23 cellular contexts compared by ENCODE assay signal in the genomic region with DNA sequence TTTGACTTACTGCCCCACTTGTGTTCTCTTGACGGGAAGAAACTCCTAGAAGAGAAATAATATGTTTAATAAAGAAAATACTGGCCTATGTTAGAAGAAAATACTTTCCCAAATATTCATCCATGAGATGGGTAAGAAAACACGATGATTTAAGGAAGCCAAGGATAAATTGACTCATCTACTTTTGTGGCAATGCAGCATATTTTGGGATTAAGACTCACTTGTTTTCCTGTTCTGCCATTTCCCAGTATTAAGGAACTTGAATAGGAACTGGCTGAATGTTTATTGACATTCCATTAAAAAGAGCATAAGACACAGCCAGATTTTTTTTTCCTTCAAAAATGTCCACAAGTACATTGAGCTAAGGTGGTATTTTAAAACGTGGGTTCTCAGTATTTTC. TPM values are rescaled to one million over a fixed set of nuclear protein-coding genes. Genes with fewer than 3 reads are reported as not detected.
"Had no signal": no experiment of that assay in that cellular context is flagged by ENCODE, and none has a peak within 500 bp of the region (broad histone marks: within the 10 kb centered on the region; RNA-seq: fewer than 3 reads in every experiment).

No MANE protein-coding gene starts in this region.

- DNase-seq: activated B cell treated with CpG ODN at 0.5 μM for 24 hours; activated CD4-positive, alpha-beta memory T cell treated with anti-CD3 and anti-CD28 coated beads, Interleukin-2, amount 10 ng/mL, durations not matched to agents 7 days and 5 days; activated CD4-positive, alpha-beta T cell treated with anti-CD3 and anti-CD28 coated beads for 48 hours; activated effector memory CD4-positive, alpha-beta T cell treated with Interleukin-2 at 50 U/mL for 16 hours; activated naive CD4-positive, alpha-beta T cell treated with anti-CD3 and anti-CD28 coated beads, Interleukin-2, amount 50 U/mL, for 16 hours; activated T-cell treated with anti-CD3 and anti-CD28 coated beads, Interleukin-2, amount 50 U/mL, for 4 hours; effector memory CD8-positive, alpha-beta T cell; gastrocnemius medialis; head of caudate nucleus; kidney glomerular epithelial cell; left ventricle myocardium inferior; mammary epithelial cell; naive B cell; stimulated activated naive CD8-positive, alpha-beta T cell treated with anti-CD3 and anti-CD28 coated beads, Interleukin-15, Interleukin-2, amounts not matched to agents 100 U/mL and 50 U/mL, for 24 hours; T-helper 1 cell; T-helper 9 cell; transverse colon; uterus had no signal

- H3K4me1 ChIP-seq: gastrocnemius medialis, left ventricle myocardium inferior, suprapubic skin, transverse colon had no signal

- H3K36me3 Mint-ChIP-seq: naive B cell had no signal

- H3K4me3 ChIP-seq: cardiac muscle cell, gastrocnemius medialis, left ventricle myocardium inferior, skin epidermis, suprapubic skin, transverse colon, uterus had no signal

- H3K4me1 Mint-ChIP-seq: activated B cell treated with CpG ODN at 0.5 μM for 24 hours; activated CD4-positive, alpha-beta memory T cell treated with anti-CD3 and anti-CD28 coated beads, Interleukin-2, amount 10 ng/mL, durations not matched to agents 7 days and 5 days; naive B cell; neural crest cell had no signal

- H3K36me3 ChIP-seq: cardiac muscle cell, gastrocnemius medialis, left ventricle myocardium inferior, suprapubic skin, transverse colon, uterus had no signal

- H3K9me3 ChIP-seq: gastrocnemius medialis, suprapubic skin, transverse colon, uterus had no signal

- H3K27me3 Mint-ChIP-seq: activated B cell treated with CpG ODN at 0.5 μM for 24 hours; activated CD4-positive, alpha-beta memory T cell treated with anti-CD3 and anti-CD28 coated beads, Interleukin-2, amount 10 ng/mL, durations not matched to agents 7 days and 5 days; effector memory CD8-positive, alpha-beta T cell; naive B cell had no signal

- H3K27ac Mint-ChIP-seq: activated B cell treated with CpG ODN at 0.5 μM for 24 hours; activated CD4-positive, alpha-beta memory T cell treated with anti-CD3 and anti-CD28 coated beads, Interleukin-2, amount 10 ng/mL, durations not matched to agents 7 days and 5 days; effector memory CD8-positive, alpha-beta T cell; naive B cell; progenitor cell of endocrine pancreas had no signal

- H3K4me3 Mint-ChIP-seq: activated B cell treated with CpG ODN at 0.5 μM for 24 hours; activated CD4-positive, alpha-beta memory T cell treated with anti-CD3 and anti-CD28 coated beads, Interleukin-2, amount 10 ng/mL, durations not matched to agents 7 days and 5 days; activated T-cell treated with anti-CD3 and anti-CD28 coated beads, Interleukin-2, amount 50 U/mL, for 4 hours; effector memory CD8-positive, alpha-beta T cell; naive B cell; neural crest cell had no signal

- H3K27me3 ChIP-seq: cardiac muscle cell, gastrocnemius medialis, suprapubic skin, transverse colon, uterus had no signal

- H3K27ac ChIP-seq: cardiac muscle cell, gastrocnemius medialis, left ventricle myocardium inferior, skin epidermis, suprapubic skin, transverse colon, uterus had no signal

RNA-seq across cellular contexts. Expression of gene ADAMTS5, which starts 10.9 kb away (rescaled TPM):
- total RNA-seq: activated B cell treated with CpG ODN at 0.5 μM for 24 hours; activated CD4-positive, alpha-beta memory T cell treated with anti-CD3 and anti-CD28 coated beads, Interleukin-2, amount 10 ng/mL, durations not matched to agents 7 days and 5 days; activated T-cell treated with anti-CD3 and anti-CD28 coated beads, Interleukin-2, amount 50 U/mL, for 4 hours had no signal
- polyA plus RNA-seq: cardiac muscle cell had no signal
